In the genomic region with DNA sequence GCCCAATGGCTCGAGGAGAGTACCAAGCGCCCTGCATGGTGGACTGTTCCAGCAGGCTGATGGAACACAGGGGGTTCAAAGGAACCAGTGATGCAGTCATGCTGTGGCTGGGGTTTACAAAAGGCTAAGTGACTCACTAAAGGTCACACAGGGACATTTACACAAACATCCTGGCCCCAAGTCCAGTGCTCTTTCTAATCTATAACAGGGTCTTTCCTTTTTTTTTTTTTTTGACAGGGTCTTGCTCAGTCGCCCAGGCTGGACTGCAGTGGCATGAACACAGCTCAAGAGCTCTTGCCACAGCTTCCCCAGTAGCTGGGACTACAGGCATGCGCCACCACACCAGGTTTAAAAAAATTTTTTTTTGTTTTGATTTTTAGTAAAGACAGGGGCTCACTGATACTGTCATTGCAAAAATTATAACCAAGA, we compare ENCODE assay signal across 2 cellular contexts.
A peak's percentile ranks its signal among the peaks of the same experiment; 100 is the strongest.
TF ChIP-seq lines count a peak whose summit lies in the region.

No MANE protein-coding gene starts in this region.

TF ChIP-seq in HEK293, 187 proteins besides CTCF, POLR2A, EP300 and RAD21:
- TF ChIP-seq ZIC2 (tag by site-specific recombination; IDR thresholded peaks at IDR 0.05) = peak; percentile 8; the same call in 1 of the 2 replicates
- TF ChIP-seq, protein P1, sequence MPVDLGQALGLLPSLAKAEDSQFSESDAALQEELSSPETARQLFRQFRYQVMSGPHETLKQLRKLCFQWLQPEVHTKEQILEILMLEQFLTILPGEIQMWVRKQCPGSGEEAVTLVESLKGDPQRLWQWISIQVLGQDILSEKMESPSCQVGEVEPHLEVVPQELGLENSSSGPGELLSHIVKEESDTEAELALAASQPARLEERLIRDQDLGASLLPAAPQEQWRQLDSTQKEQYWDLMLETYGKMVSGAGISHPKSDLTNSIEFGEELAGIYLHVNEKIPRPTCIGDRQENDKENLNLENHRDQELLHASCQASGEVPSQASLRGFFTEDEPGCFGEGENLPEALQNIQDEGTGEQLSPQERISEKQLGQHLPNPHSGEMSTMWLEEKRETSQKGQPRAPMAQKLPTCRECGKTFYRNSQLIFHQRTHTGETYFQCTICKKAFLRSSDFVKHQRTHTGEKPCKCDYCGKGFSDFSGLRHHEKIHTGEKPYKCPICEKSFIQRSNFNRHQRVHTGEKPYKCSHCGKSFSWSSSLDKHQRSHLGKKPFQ (tag by site-specific recombination; IDR thresholded peaks at IDR 0.05) = no peak

TF ChIP-seq in HepG2, 621 proteins besides CTCF, POLR2A, EP300 and RAD21 (continues in another document):
- TF ChIP-seq ZNF20 (CRISPR knock-in tag; IDR thresholded peaks at IDR 0.05) (no peak), KDM4B (CRISPR knock-in tag; IDR thresholded peaks at IDR 0.05) (no peak), ATRX (CRISPR knock-in tag; IDR thresholded peaks at IDR 0.05; ENCODE audit: borderline replicate concordance) (no peak), CENPX (CRISPR knock-in tag; IDR thresholded peaks at IDR 0.05) (no peak), FOXO1 (CRISPR knock-in tag; IDR thresholded peaks at IDR 0.05) (peak; percentile 85), SP1 (IDR thresholded peaks at IDR 0.05) (no peak), SP1 (CRISPR knock-in tag; IDR thresholded peaks at IDR 0.05) (no peak), ZNF180 (CRISPR knock-in tag; IDR thresholded peaks at IDR 0.05; ENCODE audit: borderline replicate concordance, low read depth) (no peak), TRIM24 (CRISPR knock-in tag; IDR thresholded peaks at IDR 0.05) (no peak), HOXA3 (CRISPR knock-in tag; IDR thresholded peaks at IDR 0.05) (peak; percentile 58; the same call in 1 of the 2 replicates), SYNCRIP (IDR thresholded peaks at IDR 0.05; ENCODE audit: insufficient read depth, low read depth, low read length) (no peak), ZNF496 (CRISPR knock-in tag; IDR thresholded peaks at IDR 0.05; ENCODE audit: insufficient replicate concordance) (no peak), ZNF143 (CRISPR knock-in tag; IDR thresholded peaks at IDR 0.05) (no peak)
- TF ChIP-seq, protein P2, sequence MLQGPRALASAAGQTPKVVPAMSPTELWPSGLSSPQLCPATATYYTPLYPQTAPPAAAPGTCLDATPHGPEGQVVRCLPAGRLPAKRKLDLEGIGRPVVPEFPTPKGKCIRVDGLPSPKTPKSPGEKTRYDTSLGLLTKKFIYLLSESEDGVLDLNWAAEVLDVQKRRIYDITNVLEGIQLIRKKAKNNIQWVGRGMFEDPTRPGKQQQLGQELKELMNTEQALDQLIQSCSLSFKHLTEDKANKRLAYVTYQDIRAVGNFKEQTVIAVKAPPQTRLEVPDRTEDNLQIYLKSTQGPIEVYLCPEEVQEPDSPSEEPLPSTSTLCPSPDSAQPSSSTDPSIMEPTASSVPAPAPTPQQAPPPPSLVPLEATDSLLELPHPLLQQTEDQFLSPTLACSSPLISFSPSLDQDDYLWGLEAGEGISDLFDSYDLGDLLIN (CRISPR knock-in tag; IDR thresholded peaks at IDR 0.05; ENCODE audit: borderline replicate concordance) = no peak
- TF ChIP-seq, protein P3, sequence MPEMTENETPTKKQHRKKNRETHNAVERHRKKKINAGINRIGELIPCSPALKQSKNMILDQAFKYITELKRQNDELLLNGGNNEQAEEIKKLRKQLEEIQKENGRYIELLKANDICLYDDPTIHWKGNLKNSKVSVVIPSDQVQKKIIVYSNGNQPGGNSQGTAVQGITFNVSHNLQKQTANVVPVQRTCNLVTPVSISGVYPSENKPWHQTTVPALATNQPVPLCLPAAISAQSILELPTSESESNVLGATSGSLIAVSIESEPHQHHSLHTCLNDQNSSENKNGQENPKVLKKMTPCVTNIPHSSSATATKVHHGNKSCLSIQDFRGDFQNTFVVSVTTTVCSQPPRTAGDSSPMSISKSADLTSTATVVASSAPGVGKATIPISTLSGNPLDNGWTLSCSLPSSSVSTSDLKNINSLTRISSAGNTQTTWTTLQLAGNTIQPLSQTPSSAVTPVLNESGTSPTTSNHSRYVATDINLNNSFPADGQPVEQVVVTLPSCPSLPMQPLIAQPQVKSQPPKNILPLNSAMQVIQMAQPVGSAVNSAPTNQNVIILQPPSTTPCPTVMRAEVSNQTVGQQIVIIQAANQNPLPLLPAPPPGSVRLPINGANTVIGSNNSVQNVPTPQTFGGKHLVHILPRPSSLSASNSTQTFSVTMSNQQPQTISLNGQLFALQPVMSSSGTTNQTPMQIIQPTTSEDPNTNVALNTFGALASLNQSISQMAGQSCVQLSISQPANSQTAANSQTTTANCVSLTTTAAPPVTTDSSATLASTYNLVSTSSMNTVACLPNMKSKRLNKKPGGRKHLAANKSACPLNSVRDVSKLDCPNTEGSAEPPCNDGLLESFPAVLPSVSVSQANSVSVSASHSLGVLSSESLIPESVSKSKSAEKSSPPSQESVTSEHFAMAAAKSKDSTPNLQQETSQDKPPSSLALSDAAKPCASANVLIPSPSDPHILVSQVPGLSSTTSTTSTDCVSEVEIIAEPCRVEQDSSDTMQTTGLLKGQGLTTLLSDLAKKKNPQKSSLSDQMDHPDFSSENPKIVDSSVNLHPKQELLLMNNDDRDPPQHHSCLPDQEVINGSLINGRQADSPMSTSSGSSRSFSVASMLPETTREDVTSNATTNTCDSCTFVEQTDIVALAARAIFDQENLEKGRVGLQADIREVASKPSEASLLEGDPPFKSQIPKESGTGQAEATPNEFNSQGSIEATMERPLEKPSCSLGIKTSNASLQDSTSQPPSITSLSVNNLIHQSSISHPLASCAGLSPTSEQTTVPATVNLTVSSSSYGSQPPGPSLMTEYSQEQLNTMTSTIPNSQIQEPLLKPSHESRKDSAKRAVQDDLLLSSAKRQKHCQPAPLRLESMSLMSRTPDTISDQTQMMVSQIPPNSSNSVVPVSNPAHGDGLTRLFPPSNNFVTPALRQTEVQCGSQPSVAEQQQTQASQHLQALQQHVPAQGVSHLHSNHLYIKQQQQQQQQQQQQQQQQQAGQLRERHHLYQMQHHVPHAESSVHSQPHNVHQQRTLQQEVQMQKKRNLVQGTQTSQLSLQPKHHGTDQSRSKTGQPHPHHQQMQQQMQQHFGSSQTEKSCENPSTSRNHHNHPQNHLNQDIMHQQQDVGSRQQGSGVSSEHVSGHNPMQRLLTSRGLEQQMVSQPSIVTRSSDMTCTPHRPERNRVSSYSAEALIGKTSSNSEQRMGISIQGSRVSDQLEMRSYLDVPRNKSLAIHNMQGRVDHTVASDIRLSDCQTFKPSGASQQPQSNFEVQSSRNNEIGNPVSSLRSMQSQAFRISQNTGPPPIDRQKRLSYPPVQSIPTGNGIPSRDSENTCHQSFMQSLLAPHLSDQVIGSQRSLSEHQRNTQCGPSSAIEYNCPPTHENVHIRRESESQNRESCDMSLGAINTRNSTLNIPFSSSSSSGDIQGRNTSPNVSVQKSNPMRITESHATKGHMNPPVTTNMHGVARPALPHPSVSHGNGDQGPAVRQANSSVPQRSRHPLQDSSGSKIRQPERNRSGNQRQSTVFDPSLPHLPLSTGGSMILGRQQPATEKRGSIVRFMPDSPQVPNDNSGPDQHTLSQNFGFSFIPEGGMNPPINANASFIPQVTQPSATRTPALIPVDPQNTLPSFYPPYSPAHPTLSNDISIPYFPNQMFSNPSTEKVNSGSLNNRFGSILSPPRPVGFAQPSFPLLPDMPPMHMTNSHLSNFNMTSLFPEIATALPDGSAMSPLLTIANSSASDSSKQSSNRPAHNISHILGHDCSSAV (CRISPR knock-in tag; IDR thresholded peaks at IDR 0.05; ENCODE audit: borderline replicate concordance) = no peak
- TF ChIP-seq, protein P4, sequence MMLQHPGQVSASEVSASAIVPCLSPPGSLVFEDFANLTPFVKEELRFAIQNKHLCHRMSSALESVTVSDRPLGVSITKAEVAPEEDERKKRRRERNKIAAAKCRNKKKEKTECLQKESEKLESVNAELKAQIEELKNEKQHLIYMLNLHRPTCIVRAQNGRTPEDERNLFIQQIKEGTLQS (CRISPR knock-in tag; IDR thresholded peaks at IDR 0.05) = peak; percentile 84
- TF ChIP-seq, protein P5, sequence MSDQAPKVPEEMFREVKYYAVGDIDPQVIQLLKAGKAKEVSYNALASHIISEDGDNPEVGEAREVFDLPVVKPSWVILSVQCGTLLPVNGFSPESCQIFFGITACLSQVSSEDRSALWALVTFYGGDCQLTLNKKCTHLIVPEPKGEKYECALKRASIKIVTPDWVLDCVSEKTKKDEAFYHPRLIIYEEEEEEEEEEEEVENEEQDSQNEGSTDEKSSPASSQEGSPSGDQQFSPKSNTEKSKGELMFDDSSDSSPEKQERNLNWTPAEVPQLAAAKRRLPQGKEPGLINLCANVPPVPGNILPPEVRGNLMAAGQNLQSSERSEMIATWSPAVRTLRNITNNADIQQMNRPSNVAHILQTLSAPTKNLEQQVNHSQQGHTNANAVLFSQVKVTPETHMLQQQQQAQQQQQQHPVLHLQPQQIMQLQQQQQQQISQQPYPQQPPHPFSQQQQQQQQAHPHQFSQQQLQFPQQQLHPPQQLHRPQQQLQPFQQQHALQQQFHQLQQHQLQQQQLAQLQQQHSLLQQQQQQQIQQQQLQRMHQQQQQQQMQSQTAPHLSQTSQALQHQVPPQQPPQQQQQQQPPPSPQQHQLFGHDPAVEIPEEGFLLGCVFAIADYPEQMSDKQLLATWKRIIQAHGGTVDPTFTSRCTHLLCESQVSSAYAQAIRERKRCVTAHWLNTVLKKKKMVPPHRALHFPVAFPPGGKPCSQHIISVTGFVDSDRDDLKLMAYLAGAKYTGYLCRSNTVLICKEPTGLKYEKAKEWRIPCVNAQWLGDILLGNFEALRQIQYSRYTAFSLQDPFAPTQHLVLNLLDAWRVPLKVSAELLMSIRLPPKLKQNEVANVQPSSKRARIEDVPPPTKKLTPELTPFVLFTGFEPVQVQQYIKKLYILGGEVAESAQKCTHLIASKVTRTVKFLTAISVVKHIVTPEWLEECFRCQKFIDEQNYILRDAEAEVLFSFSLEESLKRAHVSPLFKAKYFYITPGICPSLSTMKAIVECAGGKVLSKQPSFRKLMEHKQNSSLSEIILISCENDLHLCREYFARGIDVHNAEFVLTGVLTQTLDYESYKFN (CRISPR knock-in tag; conservative IDR thresholded peaks at IDR 0.05) = peak; percentile 92
- TF ChIP-seq, protein P6, sequence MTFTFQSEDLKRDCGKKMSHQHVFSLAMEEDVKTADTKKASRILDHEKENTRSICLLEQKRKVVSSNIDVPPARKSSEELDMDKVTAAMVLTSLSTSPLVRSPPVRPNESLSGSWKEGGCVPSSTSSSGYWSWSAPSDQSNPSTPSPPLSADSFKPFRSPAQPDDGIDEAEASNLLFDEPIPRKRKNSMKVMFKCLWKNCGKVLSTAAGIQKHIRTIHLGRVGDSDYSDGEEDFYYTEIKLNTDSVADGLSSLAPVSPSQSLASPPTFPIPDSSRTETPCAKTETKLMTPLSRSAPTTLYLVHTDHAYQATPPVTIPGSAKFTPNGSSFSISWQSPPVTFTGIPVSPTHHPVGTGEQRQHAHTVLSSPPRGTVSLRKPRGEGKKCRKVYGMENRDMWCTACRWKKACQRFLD (CRISPR knock-in tag; IDR thresholded peaks at IDR 0.05; ENCODE audit: borderline replicate concordance) = no peak
- TF ChIP-seq, protein P7, sequence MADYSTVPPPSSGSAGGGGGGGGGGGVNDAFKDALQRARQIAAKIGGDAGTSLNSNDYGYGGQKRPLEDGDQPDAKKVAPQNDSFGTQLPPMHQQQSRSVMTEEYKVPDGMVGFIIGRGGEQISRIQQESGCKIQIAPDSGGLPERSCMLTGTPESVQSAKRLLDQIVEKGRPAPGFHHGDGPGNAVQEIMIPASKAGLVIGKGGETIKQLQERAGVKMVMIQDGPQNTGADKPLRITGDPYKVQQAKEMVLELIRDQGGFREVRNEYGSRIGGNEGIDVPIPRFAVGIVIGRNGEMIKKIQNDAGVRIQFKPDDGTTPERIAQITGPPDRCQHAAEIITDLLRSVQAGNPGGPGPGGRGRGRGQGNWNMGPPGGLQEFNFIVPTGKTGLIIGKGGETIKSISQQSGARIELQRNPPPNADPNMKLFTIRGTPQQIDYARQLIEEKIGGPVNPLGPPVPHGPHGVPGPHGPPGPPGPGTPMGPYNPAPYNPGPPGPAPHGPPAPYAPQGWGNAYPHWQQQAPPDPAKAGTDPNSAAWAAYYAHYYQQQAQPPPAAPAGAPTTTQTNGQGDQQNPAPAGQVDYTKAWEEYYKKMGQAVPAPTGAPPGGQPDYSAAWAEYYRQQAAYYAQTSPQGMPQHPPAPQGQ (CRISPR knock-in tag; IDR thresholded peaks at IDR 0.05; ENCODE audit: borderline replicate concordance) = no peak
- TF ChIP-seq, protein P8, sequence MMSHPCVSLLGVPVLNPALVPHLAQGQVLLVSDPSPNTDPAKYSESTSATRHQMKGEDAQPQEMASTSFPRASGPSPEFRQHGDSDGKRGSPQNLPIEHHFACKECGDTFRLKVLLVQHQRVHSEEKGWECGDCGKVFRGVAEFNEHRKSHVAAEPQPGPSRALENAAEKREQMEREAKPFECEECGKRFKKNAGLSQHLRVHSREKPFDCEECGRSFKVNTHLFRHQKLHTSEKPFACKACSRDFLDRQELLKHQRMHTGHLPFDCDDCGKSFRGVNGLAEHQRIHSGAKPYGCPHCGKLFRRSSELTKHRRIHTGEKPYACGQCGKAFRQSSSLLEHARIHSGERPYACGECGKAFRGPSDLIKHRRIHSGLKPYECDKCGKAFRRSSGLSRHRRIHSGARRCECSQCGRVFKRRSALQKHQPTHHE (CRISPR knock-in tag; IDR thresholded peaks at IDR 0.05; ENCODE audit: borderline replicate concordance) = no peak
- TF ChIP-seq, protein P9, sequence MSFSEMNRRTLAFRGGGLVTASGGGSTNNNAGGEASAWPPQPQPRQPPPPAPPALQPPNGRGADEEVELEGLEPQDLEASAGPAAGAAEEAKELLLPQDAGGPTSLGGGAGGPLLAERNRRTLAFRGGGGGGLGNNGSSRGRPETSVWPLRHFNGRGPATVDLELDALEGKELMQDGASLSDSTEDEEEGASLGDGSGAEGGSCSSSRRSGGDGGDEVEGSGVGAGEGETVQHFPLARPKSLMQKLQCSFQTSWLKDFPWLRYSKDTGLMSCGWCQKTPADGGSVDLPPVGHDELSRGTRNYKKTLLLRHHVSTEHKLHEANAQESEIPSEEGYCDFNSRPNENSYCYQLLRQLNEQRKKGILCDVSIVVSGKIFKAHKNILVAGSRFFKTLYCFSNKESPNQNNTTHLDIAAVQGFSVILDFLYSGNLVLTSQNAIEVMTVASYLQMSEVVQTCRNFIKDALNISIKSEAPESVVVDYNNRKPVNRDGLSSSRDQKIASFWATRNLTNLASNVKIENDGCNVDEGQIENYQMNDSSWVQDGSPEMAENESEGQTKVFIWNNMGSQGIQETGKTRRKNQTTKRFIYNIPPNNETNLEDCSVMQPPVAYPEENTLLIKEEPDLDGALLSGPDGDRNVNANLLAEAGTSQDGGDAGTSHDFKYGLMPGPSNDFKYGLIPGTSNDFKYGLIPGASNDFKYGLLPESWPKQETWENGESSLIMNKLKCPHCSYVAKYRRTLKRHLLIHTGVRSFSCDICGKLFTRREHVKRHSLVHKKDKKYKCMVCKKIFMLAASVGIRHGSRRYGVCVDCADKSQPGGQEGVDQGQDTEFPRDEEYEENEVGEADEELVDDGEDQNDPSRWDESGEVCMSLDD (CRISPR knock-in tag; IDR thresholded peaks at IDR 0.05; ENCODE audit: borderline replicate concordance) = 0 out of 2 replicates have a peak, but pooled peaks have one; percentile 42
- TF ChIP-seq, protein P10, sequence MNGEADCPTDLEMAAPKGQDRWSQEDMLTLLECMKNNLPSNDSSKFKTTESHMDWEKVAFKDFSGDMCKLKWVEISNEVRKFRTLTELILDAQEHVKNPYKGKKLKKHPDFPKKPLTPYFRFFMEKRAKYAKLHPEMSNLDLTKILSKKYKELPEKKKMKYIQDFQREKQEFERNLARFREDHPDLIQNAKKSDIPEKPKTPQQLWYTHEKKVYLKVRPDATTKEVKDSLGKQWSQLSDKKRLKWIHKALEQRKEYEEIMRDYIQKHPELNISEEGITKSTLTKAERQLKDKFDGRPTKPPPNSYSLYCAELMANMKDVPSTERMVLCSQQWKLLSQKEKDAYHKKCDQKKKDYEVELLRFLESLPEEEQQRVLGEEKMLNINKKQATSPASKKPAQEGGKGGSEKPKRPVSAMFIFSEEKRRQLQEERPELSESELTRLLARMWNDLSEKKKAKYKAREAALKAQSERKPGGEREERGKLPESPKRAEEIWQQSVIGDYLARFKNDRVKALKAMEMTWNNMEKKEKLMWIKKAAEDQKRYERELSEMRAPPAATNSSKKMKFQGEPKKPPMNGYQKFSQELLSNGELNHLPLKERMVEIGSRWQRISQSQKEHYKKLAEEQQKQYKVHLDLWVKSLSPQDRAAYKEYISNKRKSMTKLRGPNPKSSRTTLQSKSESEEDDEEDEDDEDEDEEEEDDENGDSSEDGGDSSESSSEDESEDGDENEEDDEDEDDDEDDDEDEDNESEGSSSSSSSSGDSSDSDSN (CRISPR knock-in tag; IDR thresholded peaks at IDR 0.05) = peak; percentile 35; the same call in 1 of the 2 replicates
